ENCODE assay signal across 11 cellular contexts in genomic region chr12:114479831-114480230, GRCh38.
DNase-seq lines count a peak whose midpoint lies in the region; ATAC-seq and TF ChIP-seq lines count a peak whose summit lies in the region.
"Had no signal": no experiment of that assay in that cellular context is flagged by ENCODE, and none has a peak within 500 bp of the region (broad histone marks: within the 10 kb centered on the region; RNA-seq: fewer than 3 reads in every experiment).

No MANE protein-coding gene starts in this region.

- ATAC-seq in CD4-positive, alpha-beta T cell (ENCODE audit: poor library complexity): no peak
- ATAC-seq in IMR-90 (ENCODE audit: low read depth) (no peak; the same call in 1 of the 2 replicates), HG03378 (IDR thresholded peaks at IDR 0.05; ENCODE audit: unreplicated experiment) (no peak), esophagus mucosa (no peak)
- ATAC-seq: activated CD8-positive, alpha-beta memory T cell treated with anti-CD3 and anti-CD28 coated beads, Interleukin-2, amount 10 ng/mL, durations not matched to agents 7 days and 5 days had no signal

- H2BK5ac ChIP-seq in IMR-90 (ENCODE audit: low read depth, low read length, poor library complexity, severe bottlenecking): no peak overlapping the region

- H3K4me3 ChIP-seq in IMR-90 (ENCODE audit: insufficient read depth, low read depth, low read length): peak overlapping the region; percentile 85
- peak overlapping the region; percentile 51 to 75 (median 64) for H3K4me3 ChIP-seq in fibroblast of lung (replicated peaks in 1 of 4; ENCODE audit: control extremely low read depth in 1 of 4, insufficient read depth in 1 of 4, low read depth in 3 of 4, low read length in 4 of 4)
- H3K4me3 ChIP-seq in neural progenitor cell: peak overlapping the region; percentile 35

- no peak for TF ChIP-seq RAD21 in IMR-90 (IDR thresholded peaks at IDR 0.05; ENCODE audit: low read length)

- WGBS in IMR-90 (ENCODE audit: extremely low coverage in 2 of 2, insufficient read length in 1 of 2), 2 experiments: no CpG with 5 or more reads among the region's 22 CpGs

- no peaks in the 10 kb centered on the region for H3K36me3 Mint-ChIP-seq in CD4-positive, alpha-beta T cell (ENCODE audit: low read depth)
- no peaks in the 10 kb centered on the region for H3K36me3 Mint-ChIP-seq in neural progenitor cell
- H3K36me3 Mint-ChIP-seq: activated CD8-positive, alpha-beta memory T cell treated with anti-CD3 and anti-CD28 coated beads, Interleukin-2, amount 10 ng/mL, durations not matched to agents 7 days and 5 days had no signal

- H2AFZ ChIP-seq in IMR-90 (replicated peaks; ENCODE audit: low read length, poor library complexity) (peak overlapping the region; percentile 90), fibroblast of lung (ENCODE audit: low read length) (peak overlapping the region; percentile 53), neural progenitor cell (replicated peaks) (no peak overlapping the region)

- H3K27me3 ChIP-seq in CD4-positive, alpha-beta T cell (ENCODE audit: control insufficient read depth, insufficient read depth, low read length): peaks cover 79% of the 10 kb centered on the region
- H3K27me3 ChIP-seq in IMR-90 (ENCODE audit: control insufficient read depth, insufficient read depth, low read length): peaks cover 28% of the 10 kb centered on the region
- H3K27me3 ChIP-seq in fibroblast of lung (ENCODE audit: control insufficient read depth, insufficient read depth, low read length): peaks cover 10% of the 10 kb centered on the region
- peaks cover 91% of the 10 kb centered on the region for H3K27me3 ChIP-seq in neural progenitor cell

- peaks cover 7% of the 10 kb centered on the region for H3K4me1 Mint-ChIP-seq in CD4-positive, alpha-beta T cell (ENCODE audit: low read depth)
- H3K4me1 Mint-ChIP-seq in neural progenitor cell: peaks cover 2% of the 10 kb centered on the region

- TF ChIP-seq POLR2A in IMR-90 (IDR thresholded peaks at IDR 0.05; ENCODE audit: low read depth, low read length): no peak

- H3K56ac ChIP-seq in IMR-90 (ENCODE audit: extremely low read depth, insufficient read depth, low read length): no peak overlapping the region

- H4K20me1 ChIP-seq in IMR-90 (ENCODE audit: insufficient read depth, low read length): no peaks in the 10 kb centered on the region
- no peaks in the 10 kb centered on the region for H4K20me1 ChIP-seq in fibroblast of lung (ENCODE audit: control insufficient read depth, extremely low read depth, insufficient read depth, low read length)
- H4K20me1 ChIP-seq in neural progenitor cell (ENCODE audit: low read depth): peaks cover 35% of the 10 kb centered on the region

- no peak overlapping the region; the same call in 1 of the 2 replicates for H3K18ac ChIP-seq in IMR-90 (ENCODE audit: low read depth, low read length)

- no peak overlapping the region for H3K27ac Mint-ChIP-seq in CD4-positive, alpha-beta T cell
- H3K27ac Mint-ChIP-seq in neural progenitor cell: no peak overlapping the region
- H3K27ac Mint-ChIP-seq: activated CD8-positive, alpha-beta memory T cell treated with anti-CD3 and anti-CD28 coated beads, Interleukin-2, amount 10 ng/mL, durations not matched to agents 7 days and 5 days had no signal

- no peaks in the 10 kb centered on the region for H3K9me1 ChIP-seq in IMR-90 (ENCODE audit: insufficient read depth, low read length)

- peak overlapping the region; percentile 56 for H3K4me3 Mint-ChIP-seq in CD4-positive, alpha-beta T cell
- no peak overlapping the region for H3K4me3 Mint-ChIP-seq in neural progenitor cell
- H3K4me3 Mint-ChIP-seq: activated CD8-positive, alpha-beta memory T cell treated with anti-CD3 and anti-CD28 coated beads, Interleukin-2, amount 10 ng/mL, durations not matched to agents 7 days and 5 days had no signal

- peak overlapping the region; percentile 10; the same call in 1 of the 2 replicates for H3K23ac ChIP-seq in IMR-90 (ENCODE audit: low read depth, low read length)

- H3F3A ChIP-seq in neural progenitor cell (ENCODE audit: low read depth): no peaks in the 10 kb centered on the region

- H3K14ac ChIP-seq in IMR-90 (replicated peaks; ENCODE audit: low read depth, low read length): no peak overlapping the region; the same call in 1 of the 2 replicates

- intact Hi-C loops in CD4-positive, alpha-beta T cell (cut with DNase I, micrococcal nuclease): no loop called here
- intact Hi-C loops in IMR-90 (cut with micrococcal nuclease): no loop called here

- peak overlapping the region; percentile 69 for H3K9ac ChIP-seq in IMR-90 (ENCODE audit: low read depth, low read length)
- H3K9ac ChIP-seq in fibroblast of lung (ENCODE audit: insufficient read depth, low read length): peak overlapping the region; percentile 27
- H3K9ac ChIP-seq in neural progenitor cell: no peak overlapping the region

- no peaks in the 10 kb centered on the region; a peak in 1 of 4 replicates for H3K79me1 ChIP-seq in IMR-90 (ENCODE audit: low read depth in 1 of 2, low read length in 2 of 2)

- no TSS peak for BruUV-seq in IMR-90 (replicated peaks; lab: Mats Ljungman, UMichigan)

- POLR2A ChIA-PET in CD4-positive, alpha-beta T cell (lab: Charles Lee): interaction anchor here (0.7 kb wide), 1 partner anchor 53 kb away, joined by 4 read pairs; no protein-coding TSS in a partner anchor
- POLR2A ChIA-PET in IMR-90 (lab: Charles Lee; ENCODE audit: unreplicated experiment): interaction anchor here (0.5 to 1.4 kb wide), 3 partner anchors 74 to 176 kb away, joined by 3 to 16 read pairs (median 3); partner anchors contain the start of gene TBX5

- H3K4me1 ChIP-seq in IMR-90 (ENCODE audit: control insufficient read depth, insufficient read depth, low read length) (no peaks in the 10 kb centered on the region; the same call in 1 of the 2 replicates), fibroblast of lung (ENCODE audit: control insufficient read depth, extremely low read depth, insufficient read depth, low read length) (no peaks in the 10 kb centered on the region), neural progenitor cell (peaks cover 14% of the 10 kb centered on the region)

- peak overlapping the region; percentile 11 for H2AK9ac ChIP-seq in IMR-90 (replicated peaks; ENCODE audit: low read depth, low read length, poor library complexity)

- no peaks in the 10 kb centered on the region for H3K36me3 ChIP-seq in IMR-90 (ENCODE audit: control insufficient read depth, insufficient read depth, low read length)
- H3K36me3 ChIP-seq in fibroblast of lung (ENCODE audit: control insufficient read depth, insufficient read depth, low read length): no peaks in the 10 kb centered on the region
- H3K36me3 ChIP-seq in neural progenitor cell: no peaks in the 10 kb centered on the region

- H3K27ac ChIP-seq in CD4-positive, alpha-beta T cell (ENCODE audit: low read depth, low read length): no peak overlapping the region
- peak overlapping the region; percentile 23; the same call in 1 of the 2 replicates for H3K27ac ChIP-seq in IMR-90 (ENCODE audit: insufficient read depth, low read length)
- H3K27ac ChIP-seq in fibroblast of lung (ENCODE audit: insufficient read depth, low read length): no peak overlapping the region
- no peak overlapping the region for H3K27ac ChIP-seq in neural progenitor cell
- H3K27ac ChIP-seq: epithelial cell of prostate had no signal

- peak overlapping the region; percentile 76 for H3K4me2 ChIP-seq in IMR-90 (ENCODE audit: low read depth, low read length)
- H3K4me2 ChIP-seq in fibroblast of lung (ENCODE audit: extremely low read depth, insufficient read depth, low read length): peak overlapping the region; percentile 92
- peak overlapping the region; percentile 66 for H3K4me2 ChIP-seq in neural progenitor cell

- no peak for DNase-seq in CD4-positive, alpha-beta T cell
- DNase-seq in IMR-90 (no peak), fibroblast of lung (ENCODE audit: low read depth in 2 of 2) (no peak), neural progenitor cell (ENCODE audit: low spot score) (peak; percentile 53), epidermal melanocyte (ENCODE audit: insufficient read length, low spot score) (no peak)
- no peak for DNase-seq in activated CD4-positive, CD25-positive, alpha-beta regulatory T cell treated with anti-CD3 and anti-CD28 coated beads, Interleukin-2, amount 50 U/mL, for 72 hours
- DNase-seq: activated CD8-positive, alpha-beta memory T cell treated with anti-CD3 and anti-CD28 coated beads, Interleukin-2, amount 10 ng/mL, durations not matched to agents 7 days and 5 days; NCI-H1048 had no signal

- dilution Hi-C loops in IMR-90 (cut with HindIII; ENCODE audit: low sequenced_read_pairs, unreplicated experiment): no loop called here

- H4K5ac ChIP-seq in IMR-90 (ENCODE audit: low read depth, low read length): no peak overlapping the region

- no peak overlapping the region; the same call in 1 of the 2 replicates for H2BK20ac ChIP-seq in IMR-90 (ENCODE audit: low read depth, low read length)

- peak overlapping the region in 1 of 2 experiments; percentile 50; a peak in 2 of 4 replicates for H4K8ac ChIP-seq in IMR-90 (ENCODE audit: low read depth in 2 of 2, low read length in 2 of 2)

- no peaks in the 10 kb centered on the region for H3K79me2 ChIP-seq in fibroblast of lung (ENCODE audit: control insufficient read depth, insufficient read depth, low read length)
- no peaks in the 10 kb centered on the region for H3K79me2 ChIP-seq in neural progenitor cell (ENCODE audit: low read depth)

- in situ Hi-C loops in IMR-90 (cut with MboI; ENCODE audit: low sequenced_read_pairs): loop anchor here (5.0 kb wide), 1 partner anchor 78 kb away; no protein-coding TSS in a partner anchor

- H2AK5ac ChIP-seq in IMR-90 (ENCODE audit: low read depth, low read length): no peak overlapping the region

- H3K9me3 Mint-ChIP-seq in CD4-positive, alpha-beta T cell: no peaks in the 10 kb centered on the region
- no peaks in the 10 kb centered on the region for H3K9me3 Mint-ChIP-seq in neural progenitor cell

- TF ChIP-seq CTCF in CD4-positive, alpha-beta T cell (IDR thresholded peaks at IDR 0.05): no peak
- no peak for TF ChIP-seq CTCF in IMR-90 (conservative IDR thresholded peaks at IDR 0.05; ENCODE audit: low read depth, low read length)
- no peak for TF ChIP-seq CTCF in fibroblast of lung (conservative IDR thresholded peaks at IDR 0.05 in 1 of 2, IDR thresholded peaks at IDR 0.05 in 1 of 2; ENCODE audit: low read depth in 1 of 2, low read length in 2 of 2)
- TF ChIP-seq CTCF in neural progenitor cell (IDR thresholded peaks at IDR 0.05): no peak

- H4K91ac ChIP-seq in IMR-90 (ENCODE audit: insufficient read depth, low read depth, low read length): peak overlapping the region; percentile 48; the same call in 1 of the 2 replicates

- peaks cover 78% of the 10 kb centered on the region for H3K27me3 Mint-ChIP-seq in CD4-positive, alpha-beta T cell
- H3K27me3 Mint-ChIP-seq in neural progenitor cell (ENCODE audit: insufficient read depth, low read depth): peaks cover 60% of the 10 kb centered on the region

- H3K4ac ChIP-seq in IMR-90 (ENCODE audit: low read depth, low read length): peak overlapping the region; percentile 43; the same call in 1 of the 2 replicates

- 0 out of 3 replicates have a peak overlapping the region, but pooled peaks have one; percentile 11 for H2BK15ac ChIP-seq in IMR-90 (ENCODE audit: low read depth, low read length)

- no peaks in the 10 kb centered on the region for H3K9me3 ChIP-seq in CD4-positive, alpha-beta T cell (ENCODE audit: control insufficient read depth, low read length)
- no peaks in the 10 kb centered on the region for H3K9me3 ChIP-seq in IMR-90 (ENCODE audit: control insufficient read depth, insufficient read depth, low read length)
- H3K9me3 ChIP-seq in fibroblast of lung (ENCODE audit: control insufficient read depth, insufficient read depth, low read depth, low read length): no peaks in the 10 kb centered on the region
- no peaks in the 10 kb centered on the region for H3K9me3 ChIP-seq in neural progenitor cell (ENCODE audit: low read depth)

- 0 out of 2 replicates have a peak overlapping the region, but pooled peaks have one; percentile 64 for H2BK120ac ChIP-seq in IMR-90 (ENCODE audit: low read depth, low read length)

- CTCF ChIA-PET in CD4-positive, alpha-beta T cell (lab: Charles Lee): no interaction called here
- CTCF ChIA-PET in IMR-90 (lab: Yijun Ruan, JAX): interaction anchor here (0.6 to 1.0 kb wide), 5 partner anchors 20 to 1418 kb away, joined by 3 to 4 read pairs (median 3); no protein-coding TSS in a partner anchor

Comparison
In these comparisons a context has a peak if more than half of its experiments do, and no peak if none do; other contexts are left out.
1. H3K4me3 ChIP-seq: peak in every context shown above with its lines; median percentile 85 in IMR-90; 64 in fibroblast of lung; 35 in neural progenitor cell.